ENCODE assay signal across 19 cellular contexts in genomic region chr10:88280518-88280917, GRCh38.
"Had no signal": no experiment of that assay in that cellular context is flagged by ENCODE, and none has a peak within 500 bp of the region (broad histone marks: within the 10 kb centered on the region; RNA-seq: fewer than 3 reads in every experiment).

No MANE protein-coding gene starts in this region.

- H3K27me3 ChIP-seq: esophagus muscularis mucosa, gastrocnemius medialis, sigmoid colon, stomach, transverse colon had no signal

- ATAC-seq: effector memory CD8-positive, alpha-beta T cell; gastrocnemius medialis; left lobe of liver; mucosa of descending colon; naive thymus-derived CD8-positive, alpha-beta T cell had no signal

- H3K9me3 ChIP-seq: esophagus muscularis mucosa, gastrocnemius medialis, mucosa of descending colon, sigmoid colon, stomach, thoracic aorta, transverse colon had no signal

- H3K36me3 ChIP-seq: esophagus muscularis mucosa, gastrocnemius medialis, sigmoid colon, stomach, thoracic aorta, transverse colon had no signal

- DNase-seq: effector memory CD8-positive, alpha-beta T cell; gastrocnemius medialis; glutamatergic neuron; islet precursor cell; mammary epithelial cell; mucosa of descending colon; naive thymus-derived CD8-positive, alpha-beta T cell; posterior cingulate gyrus; sigmoid colon; stimulated activated CD4-positive, alpha-beta T cell treated with anti-CD3 and anti-CD28 coated beads, Interleukin-2, amount 100 ng/mL, for 24 hours; stimulated activated naive CD4-positive, alpha-beta T cell; stomach; substantia nigra; transverse colon had no signal

- H3K27ac ChIP-seq: esophagus muscularis mucosa, gastrocnemius medialis, sigmoid colon, stomach, thoracic aorta, transverse colon had no signal

- H3K4me3 ChIP-seq: esophagus muscularis mucosa, gastrocnemius medialis, mucosa of descending colon, sigmoid colon, skin epidermis, stomach, thoracic aorta, transverse colon had no signal

- H3K27me3 Mint-ChIP-seq: dendritic cell treated with granulocyte-macrophage colony-stimulating factor and Interleukin-4, amounts not matched to agents 40 ng/mL and 50 ng/mL, for 4 days; effector memory CD8-positive, alpha-beta T cell; naive thymus-derived CD8-positive, alpha-beta T cell had no signal

- H3K9me3 Mint-ChIP-seq: dendritic cell treated with granulocyte-macrophage colony-stimulating factor and Interleukin-4, amounts not matched to agents 40 ng/mL and 50 ng/mL, for 4 days; effector memory CD8-positive, alpha-beta T cell; naive thymus-derived CD8-positive, alpha-beta T cell had no signal

- H3K4me1 ChIP-seq: gastrocnemius medialis had no signal

- H3K4me3 Mint-ChIP-seq: dendritic cell treated with granulocyte-macrophage colony-stimulating factor and Interleukin-4, amounts not matched to agents 40 ng/mL and 50 ng/mL, for 4 days; effector memory CD8-positive, alpha-beta T cell had no signal
